In the genomic region with DNA sequence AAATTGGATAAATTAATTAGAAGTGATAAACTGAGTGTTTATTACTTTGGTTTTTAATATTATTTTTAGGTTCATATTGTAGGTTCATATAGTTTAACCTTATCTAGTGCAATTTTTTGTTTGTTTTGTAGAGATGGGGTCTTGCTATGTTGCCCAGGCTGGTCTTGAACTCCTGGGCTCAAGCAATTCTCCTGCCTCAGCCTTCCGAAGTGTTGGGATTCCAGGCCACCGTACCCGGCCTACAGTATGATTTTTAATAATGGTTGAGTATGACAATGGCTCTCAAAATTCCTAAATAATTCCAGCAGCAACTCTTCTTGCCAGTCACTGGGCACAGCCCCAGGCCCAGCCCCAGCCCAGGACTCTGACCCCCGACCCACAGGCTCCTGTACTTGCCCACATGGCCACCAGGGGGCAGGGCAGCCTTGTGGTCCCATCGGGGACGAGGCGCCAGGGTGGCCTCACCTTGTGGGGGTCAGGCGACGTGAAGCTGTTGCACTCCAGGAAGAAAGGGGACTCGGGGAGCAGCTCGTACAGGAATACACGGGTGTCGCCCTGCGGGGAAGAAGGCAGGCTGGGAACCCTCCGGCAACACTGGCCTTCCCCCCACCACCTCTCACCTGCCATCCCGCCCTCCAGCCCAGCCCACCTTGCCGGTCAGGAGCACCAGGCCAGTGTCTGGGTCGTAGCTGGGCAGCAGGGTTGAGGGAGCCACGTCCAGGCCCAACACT, we compare ENCODE assay signal across 1 cellular context.
A peak's percentile ranks its signal among the peaks of the same experiment; 100 is the strongest.
TF ChIP-seq lines count a peak whose summit lies in the region.

No MANE protein-coding gene starts in this region.

TF ChIP-seq in K562, 482 proteins besides CTCF, POLR2A, EP300 and RAD21 (continued from another document and continues in another):
- no peak for TF ChIP-seq PRPF4 (IDR thresholded peaks at IDR 0.05; ENCODE audit: insufficient read depth, low read depth, low read length, poor library complexity, severe bottlenecking)
- TF ChIP-seq KLF16 (IDR thresholded peaks at IDR 0.05) = no peak
- peak; percentile 65; the same call in 1 of the 2 replicates for TF ChIP-seq STAG1 (CRISPR knock-in tag; IDR thresholded peaks at IDR 0.05; ENCODE audit: borderline replicate concordance)
- TF ChIP-seq ATF2 (CRISPR knock-in tag; IDR thresholded peaks at IDR 0.05) = no peak
- no peak for TF ChIP-seq NFXL1 (CRISPR knock-in tag; IDR thresholded peaks at IDR 0.05)
- TF ChIP-seq ZNF121 (CRISPR knock-in tag; conservative IDR thresholded peaks at IDR 0.05) = peak; percentile 81
- TF ChIP-seq ETV5 (CRISPR knock-in tag; IDR thresholded peaks at IDR 0.05; ENCODE audit: low read depth) = no peak
- TF ChIP-seq ADNP (tag; IDR thresholded peaks at IDR 0.05) = no peak
- TF ChIP-seq ZNF57 (CRISPR knock-in tag; IDR thresholded peaks at IDR 0.05) = no peak
- TF ChIP-seq SOX6 (IDR thresholded peaks at IDR 0.05) = no peak
- TF ChIP-seq CREM (IDR thresholded peaks at IDR 0.05; ENCODE audit: low read depth) = 0 out of 2 replicates have a peak, but pooled peaks have one; percentile 21
- no peak for TF ChIP-seq MTA2 (IDR thresholded peaks at IDR 0.05; ENCODE audit: low read depth)
- no peak for TF ChIP-seq HSF4 (CRISPR knock-in tag; IDR thresholded peaks at IDR 0.05; ENCODE audit: borderline replicate concordance)
- TF ChIP-seq, protein P1, sequence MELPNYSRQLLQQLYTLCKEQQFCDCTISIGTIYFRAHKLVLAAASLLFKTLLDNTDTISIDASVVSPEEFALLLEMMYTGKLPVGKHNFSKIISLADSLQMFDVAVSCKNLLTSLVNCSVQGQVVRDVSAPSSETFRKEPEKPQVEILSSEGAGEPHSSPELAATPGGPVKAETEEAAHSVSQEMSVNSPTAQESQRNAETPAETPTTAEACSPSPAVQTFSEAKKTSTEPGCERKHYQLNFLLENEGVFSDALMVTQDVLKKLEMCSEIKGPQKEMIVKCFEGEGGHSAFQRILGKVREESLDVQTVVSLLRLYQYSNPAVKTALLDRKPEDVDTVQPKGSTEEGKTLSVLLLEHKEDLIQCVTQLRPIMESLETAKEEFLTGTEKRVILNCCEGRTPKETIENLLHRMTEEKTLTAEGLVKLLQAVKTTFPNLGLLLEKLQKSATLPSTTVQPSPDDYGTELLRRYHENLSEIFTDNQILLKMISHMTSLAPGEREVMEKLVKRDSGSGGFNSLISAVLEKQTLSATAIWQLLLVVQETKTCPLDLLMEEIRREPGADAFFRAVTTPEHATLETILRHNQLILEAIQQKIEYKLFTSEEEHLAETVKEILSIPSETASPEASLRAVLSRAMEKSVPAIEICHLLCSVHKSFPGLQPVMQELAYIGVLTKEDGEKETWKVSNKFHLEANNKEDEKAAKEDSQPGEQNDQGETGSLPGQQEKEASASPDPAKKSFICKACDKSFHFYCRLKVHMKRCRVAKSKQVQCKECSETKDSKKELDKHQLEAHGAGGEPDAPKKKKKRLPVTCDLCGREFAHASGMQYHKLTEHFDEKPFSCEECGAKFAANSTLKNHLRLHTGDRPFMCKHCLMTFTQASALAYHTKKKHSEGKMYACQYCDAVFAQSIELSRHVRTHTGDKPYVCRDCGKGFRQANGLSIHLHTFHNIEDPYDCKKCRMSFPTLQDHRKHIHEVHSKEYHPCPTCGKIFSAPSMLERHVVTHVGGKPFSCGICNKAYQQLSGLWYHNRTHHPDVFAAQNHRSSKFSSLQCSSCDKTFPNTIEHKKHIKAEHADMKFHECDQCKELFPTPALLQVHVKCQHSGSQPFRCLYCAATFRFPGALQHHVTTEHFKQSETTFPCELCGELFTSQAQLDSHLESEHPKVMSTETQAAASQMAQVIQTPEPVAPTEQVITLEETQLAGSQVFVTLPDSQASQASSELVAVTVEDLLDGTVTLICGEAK (IDR thresholded peaks at IDR 0.05) = no peak
- TF ChIP-seq, protein P1 (CRISPR knock-in tag; IDR thresholded peaks at IDR 0.05) = no peak
- TF ChIP-seq SRF (CRISPR knock-in tag; IDR thresholded peaks at IDR 0.05) = peak in 1 of 2 experiments; percentile 73; a peak in 1 of 4 replicates
- TF ChIP-seq ZZZ3 (IDR thresholded peaks at IDR 0.05) = no peak
- TF ChIP-seq MED1 (CRISPR knock-in tag; IDR thresholded peaks at IDR 0.05; ENCODE audit: borderline replicate concordance) = no peak
- no peak for TF ChIP-seq GABPB1 (CRISPR knock-in tag; IDR thresholded peaks at IDR 0.05)
- TF ChIP-seq SMARCE1 (IDR thresholded peaks at IDR 0.05) = no peak
- TF ChIP-seq, protein P2, sequence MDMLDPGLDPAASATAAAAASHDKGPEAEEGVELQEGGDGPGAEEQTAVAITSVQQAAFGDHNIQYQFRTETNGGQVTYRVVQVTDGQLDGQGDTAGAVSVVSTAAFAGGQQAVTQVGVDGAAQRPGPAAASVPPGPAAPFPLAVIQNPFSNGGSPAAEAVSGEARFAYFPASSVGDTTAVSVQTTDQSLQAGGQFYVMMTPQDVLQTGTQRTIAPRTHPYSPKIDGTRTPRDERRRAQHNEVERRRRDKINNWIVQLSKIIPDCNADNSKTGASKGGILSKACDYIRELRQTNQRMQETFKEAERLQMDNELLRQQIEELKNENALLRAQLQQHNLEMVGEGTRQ (CRISPR knock-in tag; IDR thresholded peaks at IDR 0.05) = no peak
- TF ChIP-seq DIDO1 (tag; IDR thresholded peaks at IDR 0.05; ENCODE audit: low read depth) = no peak
- TF ChIP-seq CLOCK (CRISPR knock-in tag; IDR thresholded peaks at IDR 0.05; ENCODE audit: borderline replicate concordance) = no peak
- TF ChIP-seq ESRRA (IDR thresholded peaks at IDR 0.05; ENCODE audit: borderline replicate concordance, low read depth) = no peak
- no peak for TF ChIP-seq RBM39 (optimal IDR thresholded peaks at IDR 0.05; ENCODE audit: low read depth, low read length)
- TF ChIP-seq ARID3B (CRISPR knock-in tag; IDR thresholded peaks at IDR 0.05; ENCODE audit: borderline replicate concordance) = no peak
- no peak for TF ChIP-seq ZNF436 (CRISPR knock-in tag; IDR thresholded peaks at IDR 0.05)
- TF ChIP-seq ELK1 (CRISPR knock-in tag; IDR thresholded peaks at IDR 0.05) = no peak
- TF ChIP-seq, protein P3, sequence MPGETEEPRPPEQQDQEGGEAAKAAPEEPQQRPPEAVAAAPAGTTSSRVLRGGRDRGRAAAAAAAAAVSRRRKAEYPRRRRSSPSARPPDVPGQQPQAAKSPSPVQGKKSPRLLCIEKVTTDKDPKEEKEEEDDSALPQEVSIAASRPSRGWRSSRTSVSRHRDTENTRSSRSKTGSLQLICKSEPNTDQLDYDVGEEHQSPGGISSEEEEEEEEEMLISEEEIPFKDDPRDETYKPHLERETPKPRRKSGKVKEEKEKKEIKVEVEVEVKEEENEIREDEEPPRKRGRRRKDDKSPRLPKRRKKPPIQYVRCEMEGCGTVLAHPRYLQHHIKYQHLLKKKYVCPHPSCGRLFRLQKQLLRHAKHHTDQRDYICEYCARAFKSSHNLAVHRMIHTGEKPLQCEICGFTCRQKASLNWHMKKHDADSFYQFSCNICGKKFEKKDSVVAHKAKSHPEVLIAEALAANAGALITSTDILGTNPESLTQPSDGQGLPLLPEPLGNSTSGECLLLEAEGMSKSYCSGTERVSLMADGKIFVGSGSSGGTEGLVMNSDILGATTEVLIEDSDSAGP (CRISPR knock-in tag; IDR thresholded peaks at IDR 0.05) = no peak
- TF ChIP-seq BCOR (IDR thresholded peaks at IDR 0.05) = no peak
- no peak for TF ChIP-seq ZNF134 (CRISPR knock-in tag; conservative IDR thresholded peaks at IDR 0.05)
- no peak for TF ChIP-seq EHMT2 (IDR thresholded peaks at IDR 0.05)
- no peak for TF ChIP-seq GATA2 (CRISPR knock-in tag; IDR thresholded peaks at IDR 0.05)
- TF ChIP-seq RBM15 (IDR thresholded peaks at IDR 0.05; ENCODE audit: insufficient read depth, low read length) = no peak
- no peak for TF ChIP-seq ZBED1 (IDR thresholded peaks at IDR 0.05)
- no peak for TF ChIP-seq SNIP1 (IDR thresholded peaks at IDR 0.05; ENCODE audit: low read depth)
- no peak for TF ChIP-seq PBX2 (CRISPR knock-in tag; IDR thresholded peaks at IDR 0.05; ENCODE audit: low read depth)
- TF ChIP-seq PBX2 (tag; conservative IDR thresholded peaks at IDR 0.05; ENCODE audit: low read depth) = no peak
